In genomic region chr5:22473865-22474264, GRCh38 we compare ENCODE assay signal across 13 cellular contexts.
"Had no signal": no experiment of that assay in that cellular context is flagged by ENCODE, and none has a peak within 500 bp of the region (broad histone marks: within the 10 kb centered on the region; RNA-seq: fewer than 3 reads in every experiment).

No MANE protein-coding gene starts in this region.

- DNase-seq: activated CD4-positive, alpha-beta T cell treated with anti-CD3 and anti-CD28 coated beads, Interleukin-2, amount 10 ng/mL, durations not matched to agents 7 days and 5 days; aorta; effector memory CD4-positive, alpha-beta T cell; kidney; left lung; naive B cell; pancreas; sigmoid colon; spleen; stimulated activated CD4-positive, alpha-beta T cell treated with anti-CD3 and anti-CD28 coated beads, Interleukin-2, amount 100 ng/mL, for 24 hours; stomach; upper lobe of right lung had no signal

- H3K4me3 ChIP-seq: left lung, pancreas, sigmoid colon, spleen, stomach, thoracic aorta, upper lobe of right lung had no signal

- H3K27ac ChIP-seq: left lung, pancreas, sigmoid colon, spleen, stomach, thoracic aorta, upper lobe of right lung had no signal

- ATAC-seq: left lung, pancreas, upper lobe of right lung had no signal

- H3K27me3 ChIP-seq: left lung, pancreas, sigmoid colon, spleen, stomach, upper lobe of right lung had no signal

- H3K36me3 ChIP-seq: left lung, pancreas, sigmoid colon, spleen, stomach, thoracic aorta, upper lobe of right lung had no signal

- H3K4me1 ChIP-seq: left lung, pancreas, sigmoid colon, spleen, stomach, upper lobe of right lung had no signal

- H3K9me3 ChIP-seq: left lung, pancreas, sigmoid colon, stomach, thoracic aorta, upper lobe of right lung had no signal
